10 cellular contexts compared by ENCODE assay signal in genomic region chr2:120381192-120381591, GRCh38. TPM values are rescaled to one million over a fixed set of nuclear protein-coding genes. Genes with fewer than 3 reads are reported as not detected.
"Had no signal": no experiment of that assay in that cellular context is flagged by ENCODE, and none has a peak within 500 bp of the region (broad histone marks: within the 10 kb centered on the region; RNA-seq: fewer than 3 reads in every experiment).

No MANE protein-coding gene starts in this region.

- ATAC-seq: SK-N-SH treated with all-trans-retinoic acid at 6 μM for 48 hours had no signal

- H3K9me3 ChIP-seq: SJCRH30 had no signal

- H3K36me3 ChIP-seq: SJCRH30 had no signal

- H3K4me1 ChIP-seq: SJCRH30 had no signal

- H3K27me3 ChIP-seq: SJCRH30 had no signal

- DNase-seq: KBM-7, MV-4-11, NCI-H1048, NCI-H446 treated with DMSO at 0.1 percent for 48 hours, NCI-H82, RPMI8226, SHP77 treated with DMSO at 0.1 percent for 48 hours, SJCRH30 had no signal

- H3K4me3 ChIP-seq: SJCRH30 had no signal

- H3K27ac ChIP-seq: SJCRH30 had no signal

RNA-seq across cellular contexts. Expression of gene INHBB, which starts 35.3 kb away (rescaled TPM):
- total RNA-seq: HT-29, SJCRH30 had no signal
